In the genomic region with DNA sequence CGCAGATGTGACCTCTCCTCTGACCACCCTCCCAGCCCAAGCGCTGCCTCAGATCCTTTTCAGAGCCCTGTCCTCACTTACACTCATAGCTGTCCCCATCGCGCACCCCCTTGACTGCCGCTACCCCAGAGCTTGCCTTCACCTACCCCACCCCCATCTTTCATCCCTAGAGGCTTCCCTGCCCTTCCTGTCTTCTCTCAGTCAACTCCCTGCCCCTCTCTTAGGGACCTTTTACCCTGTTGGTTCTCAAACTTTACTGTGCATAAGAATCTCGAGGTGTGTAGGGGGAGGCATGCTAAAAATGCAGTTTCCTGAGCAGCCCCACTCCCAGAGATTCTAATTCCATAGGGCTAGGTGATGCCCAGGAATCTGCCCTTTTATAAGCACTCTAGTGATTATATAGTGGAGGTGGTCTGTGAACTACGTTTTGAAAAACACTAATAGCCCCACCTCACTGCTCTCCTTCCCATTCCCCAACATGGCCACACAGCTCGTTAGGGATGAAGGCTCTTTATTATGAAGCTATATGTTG, we compare ENCODE assay signal across 8 cellular contexts. TPM values are rescaled to one million over a fixed set of nuclear protein-coding genes. Genes with fewer than 3 reads are reported as not detected.
DNase-seq lines count a peak whose midpoint lies in the region; ATAC-seq, FAIRE-seq and TF ChIP-seq lines count a peak whose summit lies in the region.

No MANE protein-coding gene starts in this region.

- ATAC-seq in HG02623 (IDR thresholded peaks at IDR 0.05; ENCODE audit: unreplicated experiment) (peak; percentile 19), HepG2 (no peak; the same call in 1 of the 3 replicates), upper lobe of left lung (ENCODE audit: low FRiP score in 2 of 2) (no peak), HG03354 (IDR thresholded peaks at IDR 0.05; ENCODE audit: poor library complexity, severe bottlenecking, unreplicated experiment) (no peak), GM18519 (IDR thresholded peaks at IDR 0.05; ENCODE audit: low FRiP score, unreplicated experiment) (no peak)

- DNase-seq in BE2C = peak; percentile 47
- peak; percentile 56 for DNase-seq in adipocyte (ENCODE audit: low read depth)
- no peak for DNase-seq in HepG2 (ENCODE audit: low spot score)
- DNase-seq in upper lobe of left lung = no peak
- DNase-seq in NCI-H2196 (lab: John Stamatoyannopoulos, UW; ENCODE audit: unreplicated experiment) = no peak

- H3K9ac ChIP-seq in adipocyte (ENCODE audit: low read length) (peak overlapping the region; percentile 98), HepG2 (ENCODE audit: insufficient read depth, low read depth, low read length) (peak overlapping the region; percentile 99)

- peak overlapping the region; percentile 98 for H3K27ac ChIP-seq in HepG2 (ENCODE audit: extremely low read length, insufficient read depth, low read length)
- peak overlapping the region; percentile 95 to 100 (median 99) for H3K27ac ChIP-seq in upper lobe of left lung

- no peak overlapping the region for H2AFZ ChIP-seq in HepG2 (ENCODE audit: low read length)

- FAIRE-seq in HepG2 (lab: Jason Lieb, UNC) = no peak

- CTCF ChIA-PET in HepG2 (lab: Yijun Ruan, JAX; ENCODE audit: low intra/inter-chr PET ratio, low total read pairs) = no interaction called here

- TF ChIP-seq EP300 in HepG2 (IDR thresholded peaks at IDR 0.05; ENCODE audit: low read depth in 2 of 2, low read length in 2 of 2) (no peak), HepG2 (CRISPR knock-in tag; IDR thresholded peaks at IDR 0.05; ENCODE audit: borderline replicate concordance) (peak; percentile 48; the same call in 1 of the 2 replicates), upper lobe of left lung (IDR thresholded peaks at IDR 0.05) (no peak)

- H3K36me3 ChIP-seq in BE2C (peaks cover 4% of the 10 kb centered on the region), adipocyte (ENCODE audit: control insufficient read depth, insufficient read depth, low read length, severe bottlenecking) (no peaks in the 10 kb centered on the region), HepG2 (replicated peaks in 1 of 2; ENCODE audit: control insufficient read depth in 1 of 2, insufficient read depth in 2 of 2, low read length in 2 of 2) (peaks cover 4 to 9% of the 10 kb centered on the region in 2 experiments), upper lobe of left lung (peaks cover 0 to 5% (median 0%) of the 10 kb centered on the region in 4 donors)

- 2% methylated on average over 8 of the region's 8 CpGs for WGBS in HepG2 (ENCODE audit: low lambda C conversion rate)
- 4 to 5% methylated on average over 8 of the region's 8 CpGs for WGBS in upper lobe of left lung, 2 donors

- no peak for TF ChIP-seq RAD21 in HepG2 (CRISPR knock-in tag; IDR thresholded peaks at IDR 0.05)

- BruUV-seq in HepG2 (replicated peaks; lab: Mats Ljungman, UMichigan) = no TSS peak

- H3K27me3 ChIP-seq in BE2C = peaks cover 13% of the 10 kb centered on the region
- no peaks in the 10 kb centered on the region for H3K27me3 ChIP-seq in adipocyte (replicated peaks; ENCODE audit: control insufficient read depth, insufficient read depth, low read length)
- peaks cover 0 to 24% of the 10 kb centered on the region in 2 experiments; a peak in 3 of 5 replicates for H3K27me3 ChIP-seq in HepG2 (ENCODE audit: control insufficient read depth in 1 of 2, insufficient read depth in 2 of 2, low read length in 2 of 2)
- no peaks in the 10 kb centered on the region for H3K27me3 ChIP-seq in upper lobe of left lung

- H3K4me1 ChIP-seq in BE2C (no peaks in the 10 kb centered on the region; the same call in 1 of the 2 replicates), adipocyte (ENCODE audit: control insufficient read depth, insufficient read depth, low read length) (peaks cover 14% of the 10 kb centered on the region), HepG2 (ENCODE audit: insufficient read depth, low read length) (peaks cover 54% of the 10 kb centered on the region), upper lobe of left lung (peaks cover 23 to 46% (median 41%) of the 10 kb centered on the region in 4 donors)

- intact Hi-C loops in HepG2 (cut with micrococcal nuclease; ENCODE audit: unreplicated experiment) = no loop called here

- H3K9me3 ChIP-seq in BE2C (no peaks in the 10 kb centered on the region; the same call in 1 of the 2 replicates), adipocyte (ENCODE audit: control insufficient read depth, low read length) (no peaks in the 10 kb centered on the region), HepG2 (ENCODE audit: low read length) (no peaks in the 10 kb centered on the region), upper lobe of left lung (no peaks in the 10 kb centered on the region)

- H4K20me1 ChIP-seq in HepG2 (ENCODE audit: insufficient read depth, low read length) = peaks cover 28% of the 10 kb centered on the region

- POLR2A ChIA-PET in HepG2 (lab: Yijun Ruan, JAX) = interaction anchor here (0.8 to 1.9 kb wide), 6 partner anchors 8 to 230 kb away, joined by 3 to 7 read pairs (median 6); no protein-coding TSS in a partner anchor

- in situ Hi-C loops in HepG2 (cut with HindIII; ENCODE audit: extremely low pct_ligation_motif_present, low pct_unique_long_range_greater_than_20kb) = no loop called here

- no peak for TF ChIP-seq POLR2A in HepG2 (IDR thresholded peaks at IDR 0.05; ENCODE audit: insufficient read depth in 1 of 2, low read depth in 2 of 2, low read length in 2 of 2)
- TF ChIP-seq POLR2A in upper lobe of left lung (IDR thresholded peaks at IDR 0.05) = no peak

- TF ChIP-seq CTCF in BE2C (IDR thresholded peaks at IDR 0.05; ENCODE audit: low read depth, low read length) = no peak
- TF ChIP-seq CTCF in HepG2 (CRISPR knock-in tag; IDR thresholded peaks at IDR 0.05) = no peak
- no peak for TF ChIP-seq CTCF in upper lobe of left lung (IDR thresholded peaks at IDR 0.05)

- peak overlapping the region; percentile 84 for H3K4me2 ChIP-seq in HepG2 (ENCODE audit: low read depth, low read length)

- H3K79me2 ChIP-seq in HepG2 (ENCODE audit: insufficient read depth, low read length) = peaks cover 57% of the 10 kb centered on the region

- H3K4me3 ChIP-seq in BE2C (ENCODE audit: low read depth, low read length) = peak overlapping the region; percentile 98
- peak overlapping the region; percentile 93 for H3K4me3 ChIP-seq in adipocyte (ENCODE audit: low read length)
- H3K4me3 ChIP-seq in HepG2 (replicated peaks in 1 of 3; ENCODE audit: insufficient read depth in 1 of 3, low read depth in 2 of 3, low read length in 3 of 3) = peak overlapping the region; percentile 84 to 95 (median 85)
- H3K4me3 ChIP-seq in upper lobe of left lung = peak overlapping the region; percentile 78 to 96 (median 86)

RNA-seq across cellular contexts. Expression of a gene that starts 0.7 kb away (rescaled TPM):
- polyA plus RNA-seq in BE2C (2012; ENCODE audit: insufficient read depth, insufficient read length, low read depth) = 52.3 TPM
- total RNA-seq in HepG2 (2016; rRNA removed; fragmentation: Illumina TruSeq; extraction: Trizol) (30.3 and 53.5 TPM in 2 replicates), upper lobe of left lung (10 to 100 TPM; 26.7 to 48.0 (median 37.1) TPM)
- total RNA-seq in HepG2 (2016; cell fraction: cytosol; rRNA removed; fragmentation: Illumina TruSeq; extraction: Trizol; ENCODE audit: low read depth) = 8.9 and 10.2 TPM in 2 replicates
- total RNA-seq in HepG2 (2016; cell fraction: insoluble cytoplasmic fraction; rRNA removed; fragmentation: Illumina TruSeq; extraction: Trizol) = 26.6 and 52.8 TPM in 2 replicates
- total RNA-seq in HepG2 (2016; cell fraction: membrane; rRNA removed; fragmentation: Illumina TruSeq; extraction: Trizol) = 16.3 and 19.5 TPM in 2 replicates
- total RNA-seq in HepG2 (2016; cell fraction: nucleus; rRNA removed; fragmentation: Illumina TruSeq; extraction: Trizol) = 67.0 and 79.9 TPM in 2 replicates
- 171 and 183 TPM in 2 replicates for polyA plus RNA-seq in HepG2 (2011; rRNA removed)
- polyA plus RNA-seq in HepG2 (2011; cell fraction: cytosol; rRNA removed) = 137 and 141 TPM in 2 replicates
- 138 and 162 TPM in 2 replicates for polyA plus RNA-seq in HepG2 (2011; cell fraction: nucleus; rRNA removed)
- 93.4 and 96.8 TPM in 2 replicates for polyA plus RNA-seq in HepG2 (2012)
- 5.9 and 6.7 TPM in 2 replicates for polyA plus RNA-seq in HepG2 (2016; cell fraction: cytosol; fragmentation: Illumina TruSeq; extraction: Trizol; ENCODE audit: low read depth)
- polyA plus RNA-seq in HepG2 (2016; cell fraction: insoluble cytoplasmic fraction; fragmentation: Illumina TruSeq; extraction: Trizol; ENCODE audit: low read depth) = 27.2 and 35.4 TPM in 2 replicates
- polyA plus RNA-seq in HepG2 (2016; cell fraction: membrane; fragmentation: Illumina TruSeq; extraction: Trizol; ENCODE audit: low read depth) = 15.5 and 17.0 TPM in 2 replicates
- polyA plus RNA-seq in HepG2 (2016; cell fraction: nucleus; fragmentation: Illumina TruSeq; extraction: Trizol; ENCODE audit: insufficient read depth, low read depth) = 134 and 135 TPM in 2 replicates
- 107 and 349 TPM in 2 replicates for polyA minus RNA-seq in HepG2 (2011; rRNA and poly(A)+ RNA removed; ENCODE audit: low replicate concordance)
- 135 and 159 TPM in 2 replicates for polyA minus RNA-seq in HepG2 (2011; cell fraction: cytosol; rRNA and poly(A)+ RNA removed)
- polyA minus RNA-seq in HepG2 (2011; cell fraction: nucleus; rRNA and poly(A)+ RNA removed) = 88.2 and 109 TPM in 2 replicates

RNA-seq across cellular contexts. Expression of a gene that starts 58.2 kb away (rescaled TPM):
- not detected for polyA plus RNA-seq in BE2C (2012; ENCODE audit: insufficient read depth, insufficient read length, low read depth)
- not detected in 2 replicates for total RNA-seq in HepG2 (2016; rRNA removed; fragmentation: Illumina TruSeq; extraction: Trizol)
- total RNA-seq in HepG2 (2016; cell fraction: cytosol; rRNA removed; fragmentation: Illumina TruSeq; extraction: Trizol; ENCODE audit: low read depth) = not detected in 2 replicates
- not detected in 2 replicates for total RNA-seq in HepG2 (2016; cell fraction: insoluble cytoplasmic fraction; rRNA removed; fragmentation: Illumina TruSeq; extraction: Trizol)
- total RNA-seq in HepG2 (2016; cell fraction: membrane; rRNA removed; fragmentation: Illumina TruSeq; extraction: Trizol) = not detected in 2 replicates
- not detected in 2 replicates for total RNA-seq in HepG2 (2016; cell fraction: nucleus; rRNA removed; fragmentation: Illumina TruSeq; extraction: Trizol)
- 0.04 and 0.10 TPM in 2 replicates for polyA plus RNA-seq in HepG2 (2011; rRNA removed)
- 0.05 TPM in 1 of 2 replicates, not detected in the other for polyA plus RNA-seq in HepG2 (2011; cell fraction: cytosol; rRNA removed)
- polyA plus RNA-seq in HepG2 (2011; cell fraction: nucleus; rRNA removed) = 0.06 TPM in 1 of 2 replicates, not detected in the other
- polyA plus RNA-seq in HepG2 (2012) = not detected in 2 replicates
- polyA plus RNA-seq in HepG2 (2016; cell fraction: cytosol; fragmentation: Illumina TruSeq; extraction: Trizol; ENCODE audit: low read depth) = not detected in 2 replicates
- not detected in 2 replicates for polyA plus RNA-seq in HepG2 (2016; cell fraction: insoluble cytoplasmic fraction; fragmentation: Illumina TruSeq; extraction: Trizol; ENCODE audit: low read depth)
- polyA plus RNA-seq in HepG2 (2016; cell fraction: membrane; fragmentation: Illumina TruSeq; extraction: Trizol; ENCODE audit: low read depth) = not detected in 2 replicates
- not detected in 2 replicates for polyA plus RNA-seq in HepG2 (2016; cell fraction: nucleus; fragmentation: Illumina TruSeq; extraction: Trizol; ENCODE audit: insufficient read depth, low read depth)
- polyA minus RNA-seq in HepG2 (2011; rRNA and poly(A)+ RNA removed; ENCODE audit: low replicate concordance) = not detected in 2 replicates
- not detected in 2 replicates for polyA minus RNA-seq in HepG2 (2011; cell fraction: cytosol; rRNA and poly(A)+ RNA removed)
- not detected in 2 replicates for polyA minus RNA-seq in HepG2 (2011; cell fraction: nucleus; rRNA and poly(A)+ RNA removed)
- total RNA-seq in upper lobe of left lung = 10 to 100 TPM; 27.7 to 93.9 (median 69.1) TPM

Comparison
In these comparisons a context has a peak if more than half of its experiments do, and no peak if none do; other contexts are left out.
1. DNase-seq: peak in BE2C (single experiment) and adipocyte (single experiment); none in HepG2 (single experiment), upper lobe of left lung (0 of 2) and NCI-H2196 (single experiment).
2. RNA of a gene that starts 58.2 kb away (total RNA-seq): 27.7 to 93.9 TPM in upper lobe of left lung; not detected in HepG2; every median in the first group is over 10 times any median in the second.
3. Peak in every context shown above with its lines, with median percentiles within 50 percentile points of each other: H3K4me3 ChIP-seq.